10 cellular contexts compared by ENCODE assay signal in genomic region chr6:109484161-109484560, GRCh38. TPM values are rescaled to one million over a fixed set of nuclear protein-coding genes. Genes with fewer than 3 reads are reported as not detected.
DNase-seq lines count a peak whose midpoint lies in the region; ATAC-seq and TF ChIP-seq lines count a peak whose summit lies in the region.
"Had no signal": no experiment of that assay in that cellular context is flagged by ENCODE, and none has a peak within 500 bp of the region (broad histone marks: within the 10 kb centered on the region; RNA-seq: fewer than 3 reads in every experiment).

No MANE protein-coding gene starts in this region.

- CTCF ChIA-PET in CD8-positive, alpha-beta T cell (lab: Charles Lee), result interaction anchor here (1.0 kb wide), 1 partner anchor 15 kb away, joined by 3 read pairs; no protein-coding TSS in a partner anchor

- peaks cover 23% of the 10 kb centered on the region for H4K20me1 ChIP-seq in Loucy (ENCODE audit: insufficient read depth, low read length, poor library complexity, severe bottlenecking)
- no peaks in the 10 kb centered on the region for H4K20me1 ChIP-seq in neural progenitor cell (ENCODE audit: low read depth)

- no peaks in the 10 kb centered on the region for H3K9me3 Mint-ChIP-seq in CD8-positive, alpha-beta T cell
- H3K9me3 Mint-ChIP-seq in chondrocyte (ENCODE audit: low read depth) (no peaks in the 10 kb centered on the region), neural progenitor cell (no peaks in the 10 kb centered on the region)

- peaks cover 29% of the 10 kb centered on the region for H3K36me3 Mint-ChIP-seq in CD8-positive, alpha-beta T cell
- peaks cover 9% of the 10 kb centered on the region for H3K36me3 Mint-ChIP-seq in chondrocyte (ENCODE audit: low read depth)
- H3K36me3 Mint-ChIP-seq in neural progenitor cell, result peaks cover 21% of the 10 kb centered on the region

- no peak for TF ChIP-seq CTCF in CD8-positive, alpha-beta T cell (IDR thresholded peaks at IDR 0.05)
- no peak for TF ChIP-seq CTCF in Loucy (conservative IDR thresholded peaks at IDR 0.05; ENCODE audit: low read length)
- no peak for TF ChIP-seq CTCF in chondrocyte (IDR thresholded peaks at IDR 0.05)
- no peak for TF ChIP-seq CTCF in neural progenitor cell (IDR thresholded peaks at IDR 0.05)
- TF ChIP-seq CTCF in mucosa of descending colon (IDR thresholded peaks at IDR 0.05), result no peak

- no peaks in the 10 kb centered on the region for H3F3A ChIP-seq in Loucy (ENCODE audit: low read depth)
- H3F3A ChIP-seq in neural progenitor cell (ENCODE audit: low read depth), result peaks cover 8% of the 10 kb centered on the region

- H3K4me3 Mint-ChIP-seq in CD8-positive, alpha-beta T cell, result peak overlapping the region; percentile 76
- H3K4me3 Mint-ChIP-seq in chondrocyte (ENCODE audit: unreplicated experiment) (peak overlapping the region; percentile 59), neural progenitor cell (peak overlapping the region; percentile 83)

- peak overlapping the region; percentile 76 for H3K4me2 ChIP-seq in Loucy (ENCODE audit: low read depth, low read length, poor library complexity, severe bottlenecking)
- peak overlapping the region; percentile 80 for H3K4me2 ChIP-seq in neural progenitor cell

- H3K27me3 Mint-ChIP-seq in CD8-positive, alpha-beta T cell (ENCODE audit: low read depth), result no peaks in the 10 kb centered on the region
- H3K27me3 Mint-ChIP-seq in chondrocyte (ENCODE audit: low read depth) (peaks cover 6% of the 10 kb centered on the region), neural progenitor cell (ENCODE audit: insufficient read depth, low read depth) (peaks cover 16% of the 10 kb centered on the region)

- POLR2A ChIA-PET in CD8-positive, alpha-beta T cell (lab: Charles Lee), result interaction anchor here (1.5 to 6.9 kb wide), 2 partner anchors 26 to 1331 kb away, joined by 4 to 55 read pairs; partner anchors contain the start of genes CDK19 and MICAL1

- no peaks in the 10 kb centered on the region for H3K27me3 ChIP-seq in CD8-positive, alpha-beta T cell (ENCODE audit: insufficient read depth, low read length)
- H3K27me3 ChIP-seq in Loucy (ENCODE audit: insufficient read depth, low read length, poor library complexity, severe bottlenecking) (no peaks in the 10 kb centered on the region), neural progenitor cell (peaks cover 17% of the 10 kb centered on the region), H7 (ENCODE audit: control insufficient read depth, insufficient read depth, low read length) (no peaks in the 10 kb centered on the region)

- peaks cover 36% of the 10 kb centered on the region for H3K79me2 ChIP-seq in Loucy (ENCODE audit: insufficient read depth, low read length)
- peaks cover 38% of the 10 kb centered on the region for H3K79me2 ChIP-seq in neural progenitor cell (ENCODE audit: low read depth)

- DNase-seq in CD8-positive, alpha-beta T cell, result no peak
- DNase-seq in chondrocyte (ENCODE audit: low spot score) (no peak), neural progenitor cell (ENCODE audit: low spot score) (no peak), mucosa of descending colon (no peak), H7 (no peak)
- DNase-seq: amniotic stem cell, NCI-H146 had no signal

- no peak overlapping the region for H3K4me3 ChIP-seq in CD8-positive, alpha-beta T cell (ENCODE audit: low read depth, low read length)
- peak overlapping the region; percentile 76 for H3K4me3 ChIP-seq in Loucy (ENCODE audit: low read length, poor library complexity, severe bottlenecking)
- H3K4me3 ChIP-seq in neural progenitor cell, result no peak overlapping the region
- no peak overlapping the region for H3K4me3 ChIP-seq in mucosa of descending colon
- no peak overlapping the region for H3K4me3 ChIP-seq in H7 (ENCODE audit: insufficient read depth, low read depth, low read length)

- intact Hi-C loops in CD8-positive, alpha-beta T cell (cut with DNase I, micrococcal nuclease), result loop anchor here (1.0 to 10.0 kb wide), 6 partner anchors 33 to 919 kb away; partner anchors contain the start of genes AK9 (in 1 of the 2), CDC40 (in 1 of the 2), CEP57L1 (in 1 of the 2) and FIG4 (in 1 of the 2)
- intact Hi-C loops in mucosa of descending colon (cut with DNase I, micrococcal nuclease), result no loop called here

- peak overlapping the region; percentile 58 for H3K9ac ChIP-seq in Loucy (ENCODE audit: low read depth, low read length, poor library complexity, severe bottlenecking)
- H3K9ac ChIP-seq in neural progenitor cell, result no peak overlapping the region

- H3K4me1 Mint-ChIP-seq in CD8-positive, alpha-beta T cell (ENCODE audit: low read depth), result peaks cover 39% of the 10 kb centered on the region
- H3K4me1 Mint-ChIP-seq in chondrocyte (ENCODE audit: low read depth) (peaks cover 31% of the 10 kb centered on the region), neural progenitor cell (peaks cover 24% of the 10 kb centered on the region)

- H3K9me3 ChIP-seq in CD8-positive, alpha-beta T cell (ENCODE audit: low read length), result no peaks in the 10 kb centered on the region
- H3K9me3 ChIP-seq in Loucy (ENCODE audit: insufficient read depth, low read depth, low read length) (no peaks in the 10 kb centered on the region), neural progenitor cell (ENCODE audit: low read depth) (no peaks in the 10 kb centered on the region), mucosa of descending colon (no peaks in the 10 kb centered on the region)

- no peak overlapping the region for H3K27ac ChIP-seq in CD8-positive, alpha-beta T cell (ENCODE audit: low read depth, low read length)
- no peak overlapping the region for H3K27ac ChIP-seq in neural progenitor cell

- no peaks in the 10 kb centered on the region for H3K36me3 ChIP-seq in CD8-positive, alpha-beta T cell (ENCODE audit: insufficient read depth, low read length)
- H3K36me3 ChIP-seq in Loucy (ENCODE audit: insufficient read depth, low read length) (0 out of 2 replicates have a peak, but pooled peaks cover 4% of the 10 kb centered on the region), neural progenitor cell (no peaks in the 10 kb centered on the region), mucosa of descending colon (ENCODE audit: low read depth) (no peaks in the 10 kb centered on the region), H7 (replicated peaks; ENCODE audit: control insufficient read depth, insufficient read depth, low read length) (peaks cover 5% of the 10 kb centered on the region)

- H3K27ac Mint-ChIP-seq in CD8-positive, alpha-beta T cell, result peak overlapping the region; percentile 86
- H3K27ac Mint-ChIP-seq in chondrocyte (ENCODE audit: unreplicated experiment) (no peak overlapping the region), neural progenitor cell (no peak overlapping the region)

- ATAC-seq in CD8-positive, alpha-beta T cell, result no peak
- ATAC-seq in HG03571 (IDR thresholded peaks at IDR 0.05; ENCODE audit: unreplicated experiment) (no peak), mucosa of descending colon (no peak), HG03095 (IDR thresholded peaks at IDR 0.05; ENCODE audit: unreplicated experiment) (no peak)

- H3K4me1 ChIP-seq in CD8-positive, alpha-beta T cell (ENCODE audit: insufficient read depth, low read length), result peaks cover 27% of the 10 kb centered on the region
- H3K4me1 ChIP-seq in Loucy (ENCODE audit: insufficient read depth, low read length, poor library complexity, severe bottlenecking) (peaks cover 33% of the 10 kb centered on the region), neural progenitor cell (peaks cover 28% of the 10 kb centered on the region), mucosa of descending colon (ENCODE audit: low read depth) (peaks cover 29% of the 10 kb centered on the region)

- H3K9me2 ChIP-seq in Loucy (replicated peaks; ENCODE audit: low read depth, low read length), result no peaks in the 10 kb centered on the region

- H2AFZ ChIP-seq in Loucy (ENCODE audit: low read length) (peak overlapping the region; percentile 81), neural progenitor cell (replicated peaks) (no peak overlapping the region)

RNA-seq across cellular contexts. Expression of gene ZBTB24, which starts 1.1 kb away (rescaled TPM):
- 10 to 100 TPM; 10.9 to 11.2 TPM for total RNA-seq in CD8-positive, alpha-beta T cell
- total RNA-seq in chondrocyte (6.6 to 8.1 TPM (median 7.1 TPM) in 3 replicates), neural progenitor cell (ENCODE audit: low replicate concordance) (13.9 and 17.3 TPM in 2 replicates), mucosa of descending colon (1 to 10 TPM; 6.5 to 7.7 (median 6.9) TPM)
- total RNA-seq in H7 (2014; rRNA removed; shearing (Covaris generic)), result 17.8 and 18.1 TPM in 2 replicates

RNA-seq across cellular contexts. Expression of gene MICAL1, which starts 28.6 kb away (rescaled TPM):
- total RNA-seq in CD8-positive, alpha-beta T cell, result 10 to 100 TPM; 68.0 to 76.4 TPM
- 49.5 to 102 TPM (median 96.9 TPM) in 3 replicates for total RNA-seq in chondrocyte
- 50.6 and 123 TPM in 2 replicates for total RNA-seq in neural progenitor cell (ENCODE audit: low replicate concordance)
- 10 to 100 TPM; 43.1 to 72.9 (median 57.8) TPM for total RNA-seq in mucosa of descending colon
- 45.1 and 56.9 TPM in 2 replicates for total RNA-seq in H7 (2014; rRNA removed; shearing (Covaris generic))

RNA-seq across cellular contexts. Expression of gene SMPD2, which starts 43.6 kb away (rescaled TPM):
- total RNA-seq in CD8-positive, alpha-beta T cell, result 10 to 100 TPM; 22.8 to 23.9 TPM
- total RNA-seq in chondrocyte, result 5.3 to 7.4 TPM (median 5.6 TPM) in 3 replicates
- 10.3 and 11.5 TPM in 2 replicates for total RNA-seq in neural progenitor cell (ENCODE audit: low replicate concordance)
- total RNA-seq in mucosa of descending colon, result 10 to 100 TPM; 13.4 to 24.8 (median 22.7) TPM
- total RNA-seq in H7 (2014; rRNA removed; shearing (Covaris generic)), result 11.3 and 13.2 TPM in 2 replicates

RNA-seq across cellular contexts. Expression of gene PPIL6, which starts 43.7 kb away (rescaled TPM):
- total RNA-seq in CD8-positive, alpha-beta T cell, result 1 to 10 TPM; 1.3 to 1.4 TPM
- total RNA-seq in chondrocyte, result 2.2 to 2.7 TPM (median 2.5 TPM) in 3 replicates
- 4.8 and 7.9 TPM in 2 replicates for total RNA-seq in neural progenitor cell (ENCODE audit: low replicate concordance)
- 1 to 10 TPM in 2 of 3 donors, under 1 TPM in 1; 0.67 to 5.5 (median 2.9) TPM for total RNA-seq in mucosa of descending colon
- 0.35 TPM in 1 of 2 replicates, not detected in the other for total RNA-seq in H7 (2014; rRNA removed; shearing (Covaris generic))

Comparison
In these comparisons a context has a peak if more than half of its experiments do, and no peak if none do; other contexts are left out.
1. intact Hi-C loops: an anchor here in CD8-positive, alpha-beta T cell (1.0 to 10.0 kb wide); none called in mucosa of descending colon.